Comparison of ENCODE assay signal across 11 cellular contexts in the genomic region with DNA sequence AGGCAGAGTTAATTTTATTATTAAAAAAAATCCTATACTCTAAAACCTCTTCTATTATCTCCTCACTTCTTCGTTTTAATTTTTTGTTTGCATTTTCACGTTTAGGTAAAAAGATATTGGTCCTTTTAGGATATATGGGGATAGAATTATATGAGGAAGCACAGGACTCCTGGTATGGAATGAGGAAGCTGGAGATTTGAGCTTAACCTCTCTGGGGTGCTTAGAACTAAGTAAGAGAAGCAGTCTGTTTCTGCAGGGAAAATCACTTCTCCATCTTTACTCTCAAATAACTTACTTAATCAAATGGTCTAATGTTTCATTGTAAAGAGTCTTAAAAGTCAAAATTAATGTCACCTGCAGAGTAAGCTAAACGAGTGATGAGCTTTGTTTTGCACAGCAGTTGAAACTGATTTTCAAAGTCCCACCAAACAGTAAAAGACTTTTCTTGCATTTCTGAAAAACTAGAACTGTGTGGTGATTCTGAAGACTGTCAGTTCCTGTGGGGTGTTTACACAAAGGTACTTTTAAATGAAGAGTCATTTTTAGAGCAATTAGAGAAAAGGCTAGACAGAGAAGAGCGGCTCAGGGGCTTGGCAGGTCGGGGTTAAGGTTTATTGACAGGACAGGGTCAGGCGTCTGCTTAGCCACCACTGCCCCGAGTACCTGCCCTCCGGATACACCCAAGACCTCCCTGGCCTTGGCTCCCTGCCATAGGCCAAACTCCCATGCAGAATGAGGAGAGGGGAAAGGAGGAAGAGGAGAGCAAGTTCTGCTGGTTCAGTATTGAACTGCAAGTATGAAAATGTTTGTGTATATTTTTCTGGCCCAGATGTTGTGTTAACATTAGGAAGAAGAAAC. TPM values are rescaled to one million over a fixed set of nuclear protein-coding genes. Genes with fewer than 3 reads are reported as not detected.
DNase-seq lines count a peak whose midpoint lies in the region; ATAC-seq, FAIRE-seq and TF ChIP-seq lines count a peak whose summit lies in the region.
"Had no signal": no experiment of that assay in that cellular context is flagged by ENCODE, and none has a peak within 500 bp of the region (broad histone marks: within the 10 kb centered on the region; RNA-seq: fewer than 3 reads in every experiment).

No MANE protein-coding gene starts in this region.

- no peaks in the 10 kb centered on the region for H3K23me2 ChIP-seq in H9 (ENCODE audit: insufficient read length, low read depth, low read length, poor library complexity, severe bottlenecking)

- intact Hi-C loops in kidney (cut with DNase I): no loop called here

- H3K4me2 ChIP-seq in H9 (ENCODE audit: insufficient read depth, insufficient read length, low read length) (no peak overlapping the region), SK-N-SH (no peak overlapping the region)

- H3K9me3 ChIP-seq in H9 (ENCODE audit: control insufficient read depth, low read depth, low read length) (no peaks in the 10 kb centered on the region), SK-N-SH (no peaks in the 10 kb centered on the region), kidney (ENCODE audit: control insufficient read depth in 1 of 2, low read length in 2 of 2) (no peaks in the 10 kb centered on the region)

- no peak overlapping the region for H4K91ac ChIP-seq in H9 (ENCODE audit: insufficient read length, low read depth, low read length)

- TF ChIP-seq RAD21 in SK-N-SH (IDR thresholded peaks at IDR 0.05; ENCODE audit: low read length): no peak

- no peak overlapping the region for H2BK20ac ChIP-seq in H9 (ENCODE audit: low read depth, low read length, poor library complexity, severe bottlenecking)

- no peak overlapping the region for H3T11ph ChIP-seq in H9 (ENCODE audit: low read length)

- H3K79me2 ChIP-seq in H9 (ENCODE audit: insufficient read depth, low read length) (no peaks in the 10 kb centered on the region), SK-N-SH (ENCODE audit: insufficient read depth) (no peaks in the 10 kb centered on the region)

- peak overlapping the region in 2 of 3 experiments; percentile 3 to 85; a peak in 4 of 7 replicates for H3K27ac Mint-ChIP-seq in H9
- H3K27ac Mint-ChIP-seq in effector memory CD8-positive, alpha-beta T cell: no peak overlapping the region
- H3K27ac Mint-ChIP-seq: activated CD8-positive, alpha-beta T cell treated with anti-CD3 and anti-CD28 coated beads, Interleukin-2, amount 10 ng/mL, durations not matched to agents 7 days and 5 days had no signal

- no peak overlapping the region for H2BK5ac ChIP-seq in H9 (ENCODE audit: insufficient read length, low read length)

- no peak overlapping the region for H3K27ac ChIP-seq in H9 (ENCODE audit: insufficient read length, low read depth, low read length)
- no peak overlapping the region for H3K27ac ChIP-seq in SK-N-SH (ENCODE audit: low read depth in 2 of 2, low read length in 1 of 2)
- H3K27ac ChIP-seq in kidney (ENCODE audit: low read depth in 2 of 2, low read length in 2 of 2): no peak overlapping the region

- H2AFZ ChIP-seq in H9 (ENCODE audit: low read length): no peak overlapping the region
- H2AFZ ChIP-seq in SK-N-SH (ENCODE audit: low read depth): peak overlapping the region; percentile 26; the same call in 1 of the 2 replicates

- FAIRE-seq in kidney (lab: Jason Lieb, UNC): peak; percentile 13
- FAIRE-seq: D721Med had no signal

- no peak overlapping the region for H3K23ac ChIP-seq in H9 (ENCODE audit: insufficient read length, low read depth, low read length)

- no peak overlapping the region for H3K56ac ChIP-seq in H9 (ENCODE audit: insufficient read length, low read depth, low read length)

- H3K4me3 ChIP-seq in AG04449 (ENCODE audit: low read depth, low read length) (peak overlapping the region; percentile 2; the same call in 1 of the 2 replicates), SK-N-SH (ENCODE audit: low read depth in 2 of 2, low read length in 1 of 2) (no peak overlapping the region), kidney (ENCODE audit: low read length in 2 of 2) (no peak overlapping the region)

- no peak overlapping the region for H4K8ac ChIP-seq in H9 (replicated peaks; ENCODE audit: insufficient read length, low read depth, low read length)

- H3K36me3 ChIP-seq in SK-N-SH (replicated peaks in 1 of 2; ENCODE audit: control insufficient read depth in 1 of 2, insufficient read depth in 2 of 2, low read length in 1 of 2) (no peaks in the 10 kb centered on the region), kidney (ENCODE audit: control insufficient read depth in 1 of 2, insufficient read depth in 2 of 2, low read length in 2 of 2) (no peaks in the 10 kb centered on the region)

- H3K79me1 ChIP-seq in H9 (ENCODE audit: insufficient read depth, low read depth, low read length, poor library complexity, severe bottlenecking): no peaks in the 10 kb centered on the region

- no peak overlapping the region for H2AK5ac ChIP-seq in H9 (ENCODE audit: insufficient read length, low read length)

- TF ChIP-seq CTCF in AG04449 (IDR thresholded peaks at IDR 0.05; ENCODE audit: insufficient read depth, low read length, missing control alignments) (no peak), H9 (conservative IDR thresholded peaks at IDR 0.05) (no peak), SK-N-SH (IDR thresholded peaks at IDR 0.05) (no peak), kidney (IDR thresholded peaks at IDR 0.05; ENCODE audit: borderline replicate concordance, extremely low read depth, insufficient read depth) (no peak)

- H3F3A ChIP-seq in SK-N-SH (replicated peaks; ENCODE audit: insufficient read depth): no peaks in the 10 kb centered on the region

- no peaks in the 10 kb centered on the region for H3K9me2 ChIP-seq in SK-N-SH

- no peaks in the 10 kb centered on the region for H3K9me3 Mint-ChIP-seq in H9
- H3K9me3 Mint-ChIP-seq in effector memory CD8-positive, alpha-beta T cell: no peaks in the 10 kb centered on the region

- no peak for TF ChIP-seq EP300 in SK-N-SH (IDR thresholded peaks at IDR 0.05; ENCODE audit: borderline replicate concordance in 1 of 2, low read depth in 1 of 2, low read length in 1 of 2)

- H3K4ac ChIP-seq in H9 (ENCODE audit: low read depth, low read length): no peak overlapping the region

- H4K20me1 ChIP-seq in H9 (ENCODE audit: control insufficient read depth, insufficient read depth, insufficient read length): no peaks in the 10 kb centered on the region
- H4K20me1 ChIP-seq in SK-N-SH (ENCODE audit: insufficient read depth): no peaks in the 10 kb centered on the region

- H4K5ac ChIP-seq in H9 (ENCODE audit: insufficient read length, low read depth, low read length): no peak overlapping the region

- no peak for ATAC-seq in effector memory CD8-positive, alpha-beta T cell (replicated peaks)
- ATAC-seq in GM19452 (IDR thresholded peaks at IDR 0.05; ENCODE audit: unreplicated experiment) (no peak), GM18498 (IDR thresholded peaks at IDR 0.05; ENCODE audit: unreplicated experiment) (no peak), HG03175 (IDR thresholded peaks at IDR 0.05; ENCODE audit: unreplicated experiment) (no peak)
- ATAC-seq: activated CD8-positive, alpha-beta T cell treated with anti-CD3 and anti-CD28 coated beads, Interleukin-2, amount 10 ng/mL, durations not matched to agents 7 days and 5 days had no signal

- H3K4me3 Mint-ChIP-seq in H9: peak overlapping the region in 1 of 2 experiments; percentile 25; a peak in 2 of 5 replicates
- no peak overlapping the region for H3K4me3 Mint-ChIP-seq in effector memory CD8-positive, alpha-beta T cell
- H3K4me3 Mint-ChIP-seq: activated CD8-positive, alpha-beta T cell treated with anti-CD3 and anti-CD28 coated beads, Interleukin-2, amount 10 ng/mL, durations not matched to agents 7 days and 5 days had no signal

- H2BK12ac ChIP-seq in H9 (ENCODE audit: insufficient read length, low read depth, low read length): no peak overlapping the region

- peaks cover 13 to 15% of the 10 kb centered on the region in 2 experiments for H3K4me1 Mint-ChIP-seq in H9
- no peaks in the 10 kb centered on the region for H3K4me1 Mint-ChIP-seq in effector memory CD8-positive, alpha-beta T cell (ENCODE audit: low read depth in 2 of 2)

- WGBS in H9 (ENCODE audit: extremely low coverage, insufficient read length, low lambda C conversion rate): 100% methylated on average over 2 of the region's 8 CpGs
- 55% methylated on average over 8 of the region's 8 CpGs for WGBS in SK-N-SH (ENCODE audit: low lambda C conversion rate)

- H3K36me3 Mint-ChIP-seq in H9 (ENCODE audit: insufficient read depth in 1 of 3, low read depth in 3 of 3): no peaks in the 10 kb centered on the region
- H3K36me3 Mint-ChIP-seq in effector memory CD8-positive, alpha-beta T cell (ENCODE audit: insufficient read depth): peaks cover 4% of the 10 kb centered on the region

- no peak overlapping the region for H3K18ac ChIP-seq in H9 (ENCODE audit: insufficient read length, low read depth, low read length)

- H3K27me3 ChIP-seq in H9 (ENCODE audit: insufficient read depth, low read length) (no peaks in the 10 kb centered on the region), SK-N-SH (ENCODE audit: insufficient read depth) (no peaks in the 10 kb centered on the region)

- H3K9ac ChIP-seq in H9 (ENCODE audit: extremely low read depth, insufficient read length, low read length): no peak overlapping the region
- no peak overlapping the region for H3K9ac ChIP-seq in SK-N-SH
- no peak overlapping the region for H3K9ac ChIP-seq in kidney (ENCODE audit: low read length in 2 of 2)

- DNase-seq in AG04449 (ENCODE audit: low read depth, low spot score): no peak
- peak; percentile 47 for DNase-seq in H9
- DNase-seq in SK-N-SH: no peak
- no peak for DNase-seq in kidney
- DNase-seq in effector memory CD8-positive, alpha-beta T cell: no peak
- DNase-seq: activated CD8-positive, alpha-beta T cell treated with anti-CD3 and anti-CD28 coated beads, Interleukin-2, amount 10 ng/mL, durations not matched to agents 7 days and 5 days; stimulated activated CD4-positive, alpha-beta T cell treated with anti-CD3 and anti-CD28 coated beads, Interleukin-4, amount 100 ng/mL, for 1 hour had no signal

- no peak overlapping the region for H2BK15ac ChIP-seq in H9 (ENCODE audit: low read depth, low read length)

- no peak overlapping the region for H3K14ac ChIP-seq in H9 (ENCODE audit: insufficient read depth, low read length)

- peaks cover 2% of the 10 kb centered on the region; the same call in 1 of the 2 replicates for H3K4me1 ChIP-seq in H9 (ENCODE audit: insufficient read depth, low read length)
- peaks cover 6 to 18% of the 10 kb centered on the region in 2 experiments; a peak in 2 of 4 replicates for H3K4me1 ChIP-seq in SK-N-SH (ENCODE audit: control insufficient read depth in 1 of 2, insufficient read depth in 2 of 2, low read depth in 1 of 2, low read length in 1 of 2)
- peaks cover 0 to 4% of the 10 kb centered on the region in 2 donors for H3K4me1 ChIP-seq in kidney (ENCODE audit: control insufficient read depth in 1 of 2, insufficient read depth in 1 of 2, low read depth in 1 of 2, low read length in 2 of 2)

- no peaks in the 10 kb centered on the region for H3K27me3 Mint-ChIP-seq in H9 (ENCODE audit: low read depth)
- no peaks in the 10 kb centered on the region for H3K27me3 Mint-ChIP-seq in effector memory CD8-positive, alpha-beta T cell

- CTCF ChIA-PET in AG04449 (lab: Yijun Ruan, JAX) (interaction anchor here (1.1 to 1.6 kb wide), 2 partner anchors 8 to 210 kb away, joined by 3 to 4 read pairs; no protein-coding TSS in a partner anchor), SK-N-SH (lab: Yijun Ruan, JAX) (no interaction called here)

- POLR2A ChIA-PET in AG04449 (lab: Yijun Ruan, JAX) (interaction anchor here (0.7 kb wide), 1 partner anchor 117 kb away, joined by 3 read pairs; no protein-coding TSS in a partner anchor), SK-N-SH (lab: Yijun Ruan, JAX) (no interaction called here)

- no peak overlapping the region for H2BK120ac ChIP-seq in H9 (ENCODE audit: low read depth, low read length, poor library complexity, severe bottlenecking)

RNA-seq across cellular contexts. Expression of gene METAP1D, which starts 21.6 kb away (rescaled TPM):
- total RNA-seq in H9 (2021): 5.2 and 6.4 TPM in 2 replicates
- polyA plus RNA-seq in SK-N-SH (2012; rRNA removed): 9.0 and 10.3 TPM in 2 replicates
- polyA plus RNA-seq in SK-N-SH (2012; cell fraction: cytosol; rRNA removed): 5.5 and 5.9 TPM in 2 replicates
- polyA plus RNA-seq in SK-N-SH (2012; cell fraction: nucleus; rRNA removed): 27.9 and 30.3 TPM in 2 replicates
- 6.2 TPM for total RNA-seq in kidney
- 4.0 TPM for polyA plus RNA-seq in kidney (ENCODE audit: insufficient read depth, low read depth, low replicate concordance)

Comparison
In these comparisons a context has a peak if more than half of its experiments do, and no peak if none do; other contexts are left out.
1. H3K27ac Mint-ChIP-seq: peak in H9 (2 of 3); none in effector memory CD8-positive, alpha-beta T cell (0 of 2).